ENCODE assay signal across 9 cellular contexts in genomic region chr13:101792189-101792588, GRCh38.
"Had no signal": no experiment of that assay in that cellular context is flagged by ENCODE, and none has a peak within 500 bp of the region (broad histone marks: within the 10 kb centered on the region; RNA-seq: fewer than 3 reads in every experiment).

No MANE protein-coding gene starts in this region.

- H2AFZ ChIP-seq: GM23248, GM23338 had no signal

- H3K36me3 ChIP-seq: HAP-1 had no signal

- H3K27ac ChIP-seq: GM23248 had no signal

- H3K9ac ChIP-seq: GM23248 had no signal

- DNase-seq: GM23248, GOT3, H7, H9, HCEC 1CT, HFFc6 had no signal

- H3K9me3 ChIP-seq: HAP-1 had no signal

- H3K4me3 ChIP-seq: GM23248, GM23338, HAP-1 had no signal

- FAIRE-seq: H1 had no signal

- H3K4me2 ChIP-seq: GM23338 had no signal
